ENCODE assay signal across 24 cellular contexts in the genomic region with DNA sequence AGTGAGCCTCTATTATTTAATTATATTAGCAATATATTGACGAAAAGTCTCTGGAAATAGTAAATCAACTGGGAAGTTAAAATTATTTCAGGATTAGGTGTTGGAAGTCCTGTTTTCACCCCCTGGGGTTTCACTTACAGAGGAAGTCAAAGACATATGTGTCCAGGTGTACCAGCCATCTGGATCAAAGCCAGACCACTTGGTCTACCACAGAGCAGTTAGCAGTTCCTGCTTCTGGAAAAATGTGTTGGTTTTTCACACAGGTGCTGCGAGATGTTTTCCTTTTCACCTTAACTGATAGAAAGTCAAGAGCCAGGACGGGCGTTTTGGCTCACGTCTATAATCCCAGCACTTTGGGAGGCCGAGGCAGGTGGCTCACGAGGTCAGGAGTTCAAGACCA. TPM values are rescaled to one million over a fixed set of nuclear protein-coding genes. Genes with fewer than 3 reads are reported as not detected.
A peak's percentile ranks its signal among the peaks of the same experiment; 100 is the strongest.
DNase-seq lines count a peak whose midpoint lies in the region; ATAC-seq and TF ChIP-seq lines count a peak whose summit lies in the region.
"Had no signal": no experiment of that assay in that cellular context is flagged by ENCODE, and none has a peak within 500 bp of the region (broad histone marks: within the 10 kb centered on the region; RNA-seq: fewer than 3 reads in every experiment).

No MANE protein-coding gene starts in this region.

- H3K4me3 ChIP-seq in body of pancreas (no peak overlapping the region), tibial artery (no peak overlapping the region)
- H3K4me3 ChIP-seq: smooth muscle cell had no signal

- TF ChIP-seq POLR2A in body of pancreas (IDR thresholded peaks at IDR 0.05) = no peak

- H3K36me3 ChIP-seq in body of pancreas (replicated peaks in 1 of 2; ENCODE audit: insufficient read depth in 1 of 2, low read depth in 2 of 2) (no peaks in the 10 kb centered on the region), tibial artery (no peaks in the 10 kb centered on the region)

- 8 to 13% methylated on average over 7 of the region's 7 CpGs for WGBS in body of pancreas, 2 donors

- intact Hi-C loops in body of pancreas (cut with DNase I) (no loop called here), tibial artery (cut with DNase I; ENCODE audit: low total_unique reads) (no loop called here)

- in situ Hi-C loops in KBM-7 (cut with MboI; ENCODE audit: low pct_unique_long_range_greater_than_20kb, low sequenced_read_pairs) = no loop called here

- no peak overlapping the region for H3K27ac ChIP-seq in body of pancreas
- no peak overlapping the region for H3K27ac ChIP-seq in tibial artery
- H3K27ac ChIP-seq: RWPE1 had no signal

- no peak for ATAC-seq in body of pancreas
- ATAC-seq: stimulated activated memory B cell treated with anti-CD40 and anti-IgM and Interleukin-4, amounts not matched to agents 10 μg/mL and 1 μg/mL and 100 μg/mL, for 72 hours had no signal

- H3K27me3 ChIP-seq in body of pancreas (no peaks in the 10 kb centered on the region), tibial artery (no peaks in the 10 kb centered on the region)

- H3K4me1 ChIP-seq in body of pancreas (no peaks in the 10 kb centered on the region), tibial artery (no peaks in the 10 kb centered on the region)

- peak; percentile 49 for DNase-seq in DMS153 treated with DMSO at 0.1 percent for 48 hours (lab: John Stamatoyannopoulos, UW; ENCODE audit: unreplicated experiment)
- DNase-seq in KBM-7 = peak; percentile 37
- peak; percentile 88 for DNase-seq in NCI-H2081 treated with DMSO at 0.1 percent for 48 hours (lab: John Stamatoyannopoulos, UW)
- DNase-seq in body of pancreas = peak in 3 of 4 donors; percentile 49 to 59 (median 53)
- no peak for DNase-seq in dermis blood vessel endothelial cell
- no peak for DNase-seq in midbrain (lab: John Stamatoyannopoulos, UW)
- DNase-seq in tibial artery = no peak
- DNase-seq: activated CD4-positive, CD25-positive, alpha-beta regulatory T cell treated with anti-CD3 and anti-CD28 coated beads, Interleukin-2, amount 50 U/mL, for 72 hours; activated CD8-positive, alpha-beta memory T cell treated with anti-CD3 and anti-CD28 coated beads for 24 hours; activated T-cell treated with anti-CD3 and anti-CD28 coated beads, Interleukin-2, amount 50 U/mL, for 48 hours; anterior cingulate cortex; CD4-positive, alpha-beta memory T cell; central memory CD4-positive, alpha-beta T cell; KG1; kidney glomerular epithelial cell; mesenchymal stem cell; naive B cell; NCI-H1092; NCI-H2227 treated with DMSO at 0.1 percent for 48 hours; occipital lobe; retina had no signal

- H3K9me3 ChIP-seq in body of pancreas (no peaks in the 10 kb centered on the region), tibial artery (no peaks in the 10 kb centered on the region)

- TF ChIP-seq CTCF in body of pancreas (IDR thresholded peaks at IDR 0.05) (no peak), tibial artery (IDR thresholded peaks at IDR 0.05) (no peak)

RNA-seq across cellular contexts. Expression of a gene that starts 13.1 kb away (rescaled TPM):
- 10 to 100 TPM in 1 of 2 donors, 1 to 10 TPM in 1; 3.4 to 11.2 TPM for total RNA-seq in body of pancreas
- total RNA-seq in dermis blood vessel endothelial cell = 7.3 and 20.8 TPM in 2 replicates

Comparison
In these comparisons a context has a peak if more than half of its experiments do, and no peak if none do; other contexts are left out.
1. DNase-seq: peak in DMS153 treated with DMSO at 0.1 percent for 48 hours (single experiment), KBM-7 (single experiment), NCI-H2081 treated with DMSO at 0.1 percent for 48 hours (single experiment) and body of pancreas (3 of 4); none in dermis blood vessel endothelial cell (single experiment), midbrain (single experiment) and tibial artery (0 of 2).